In genomic region chr11:2778630-2779498, GRCh38 we compare ENCODE assay signal across 8 cellular contexts.
A peak's percentile ranks its signal among the peaks of the same experiment; 100 is the strongest.
DNase-seq lines count a peak whose midpoint lies in the region; ATAC-seq lines count a peak whose summit lies in the region.

No MANE protein-coding gene starts in this region.

- peak overlapping the region; percentile 46 for H3K4me3 ChIP-seq in rectal smooth muscle tissue (ENCODE audit: low read length)
- no peak overlapping the region for H3K4me3 ChIP-seq in effector memory CD4-positive, alpha-beta T cell (ENCODE audit: insufficient read depth, low read depth, low read length, poor library complexity, severe bottlenecking)

- H3K27me3 ChIP-seq in rectal smooth muscle tissue (ENCODE audit: control insufficient read depth, insufficient read depth, low read length) = no peaks in the 10 kb centered on the region
- H3K27me3 ChIP-seq in effector memory CD4-positive, alpha-beta T cell (replicated peaks; ENCODE audit: control insufficient read depth, insufficient read depth, low read length, poor library complexity, severe bottlenecking) = no peaks in the 10 kb centered on the region

- peak; percentile 0 for DNase-seq in stimulated activated CD4-positive, alpha-beta T cell treated with anti-CD3 and anti-CD28 coated beads, Interleukin-4, amount 100 ng/mL, for 1 hour
- DNase-seq in stimulated activated CD4-positive, alpha-beta T cell treated with anti-CD3 and anti-CD28 coated beads, Interleukin-4, amount 100 ng/mL, for 4 hours = no peak
- peak; percentile 78 for DNase-seq in NCI-H1694 treated with DMSO at 0.1 percent for 48 hours (lab: John Stamatoyannopoulos, UW)
- peak; percentile 81 for DNase-seq in left cardiac atrium
- DNase-seq in effector memory CD4-positive, alpha-beta T cell = no peak

- no peaks in the 10 kb centered on the region for H3K36me3 ChIP-seq in rectal smooth muscle tissue (ENCODE audit: control insufficient read depth, insufficient read depth, low read length)
- H3K36me3 ChIP-seq in effector memory CD4-positive, alpha-beta T cell (ENCODE audit: control insufficient read depth, insufficient read depth, low read length) = peaks cover 6% of the 10 kb centered on the region

- intact Hi-C loops in left cardiac atrium (cut with DNase I) = no loop called here

- peak overlapping the region; percentile 26 for H3K9ac ChIP-seq in rectal smooth muscle tissue (ENCODE audit: low read length)

- H3K4me1 ChIP-seq in rectal smooth muscle tissue (ENCODE audit: control insufficient read depth, insufficient read depth, low read length) = peaks cover 17% of the 10 kb centered on the region
- H3K4me1 ChIP-seq in effector memory CD4-positive, alpha-beta T cell (ENCODE audit: control insufficient read depth, insufficient read depth, low read length, poor library complexity, severe bottlenecking) = peaks cover 9% of the 10 kb centered on the region

- peak; percentile 92 to 94 for ATAC-seq in left cardiac atrium
- no peak for ATAC-seq in GM21528 (IDR thresholded peaks at IDR 0.05; ENCODE audit: low FRiP score, unreplicated experiment)

- H3K27ac ChIP-seq in angular gyrus (ENCODE audit: low read depth, low read length) = peak overlapping the region; percentile 92
- H3K27ac ChIP-seq in rectal smooth muscle tissue (ENCODE audit: low read depth, low read length) = peak overlapping the region; percentile 85
- H3K27ac ChIP-seq in effector memory CD4-positive, alpha-beta T cell (ENCODE audit: insufficient read depth, low read length, poor library complexity, severe bottlenecking) = no peak overlapping the region

- H3K9me3 ChIP-seq in effector memory CD4-positive, alpha-beta T cell (ENCODE audit: control insufficient read depth, low read length) = no peaks in the 10 kb centered on the region

Comparison
In these comparisons a context has a peak if more than half of its experiments do, and no peak if none do; other contexts are left out.
1. DNase-seq: peak in stimulated activated CD4-positive, alpha-beta T cell treated with anti-CD3 and anti-CD28 coated beads, Interleukin-4, amount 100 ng/mL, for 1 hour (single experiment), NCI-H1694 treated with DMSO at 0.1 percent for 48 hours (single experiment) and left cardiac atrium (single experiment); none in stimulated activated CD4-positive, alpha-beta T cell treated with anti-CD3 and anti-CD28 coated beads, Interleukin-4, amount 100 ng/mL, for 4 hours (0 of 2) and effector memory CD4-positive, alpha-beta T cell (0 of 3).